In the genomic region with DNA sequence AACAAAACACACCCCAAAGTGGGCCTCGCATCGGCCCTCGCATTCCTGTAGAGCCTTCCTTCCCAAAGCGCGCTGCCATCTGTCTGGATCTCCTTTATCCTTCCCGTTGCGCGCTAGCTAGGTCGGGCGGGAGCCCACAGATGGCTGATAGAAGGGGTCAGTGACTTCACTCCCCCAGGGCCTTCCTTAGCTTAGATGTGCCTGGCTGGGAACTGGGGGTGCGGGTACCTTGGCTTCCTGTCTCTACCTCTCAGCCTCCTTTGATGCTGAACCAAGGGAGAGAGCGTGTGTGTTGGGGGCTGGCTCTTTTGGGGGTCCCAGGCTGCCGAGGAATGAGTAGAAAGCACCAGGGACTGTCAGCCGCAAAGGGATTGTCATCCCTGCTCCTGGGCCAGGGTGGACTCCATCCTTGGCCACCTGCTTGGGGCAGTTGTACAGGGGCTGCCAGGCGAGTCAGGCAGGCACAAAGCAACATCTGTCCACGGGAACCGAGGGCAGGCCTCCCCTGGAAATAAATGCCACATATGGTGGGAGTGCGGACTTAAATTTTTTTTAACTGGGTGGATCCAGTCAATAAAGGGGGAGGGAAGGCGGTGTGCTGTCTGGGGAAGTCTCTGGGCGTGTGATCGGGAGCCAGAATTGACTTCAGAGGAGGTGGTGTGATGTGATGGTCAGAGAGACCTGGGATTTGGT, we compare ENCODE assay signal across 8 cellular contexts. TPM values are rescaled to one million over a fixed set of nuclear protein-coding genes. Genes with fewer than 3 reads are reported as not detected.
DNase-seq lines count a peak whose midpoint lies in the region; ATAC-seq and TF ChIP-seq lines count a peak whose summit lies in the region.

No MANE protein-coding gene starts in this region.

- peak overlapping the region; percentile 89 for H3K27ac Mint-ChIP-seq in activated CD4-positive, alpha-beta T cell treated with anti-CD3 and anti-CD28 coated beads, Interleukin-2, amount 10 ng/mL, durations not matched to agents 7 days and 5 days
- H3K27ac Mint-ChIP-seq in activated naive CD4-positive, alpha-beta T cell treated with anti-CD3 and anti-CD28 coated beads, Interleukin-2, amount 50 U/mL, for 24 hours: peak overlapping the region; percentile 93

- ATAC-seq in GM18505 (IDR thresholded peaks at IDR 0.05; ENCODE audit: unreplicated experiment): no peak
- no peak for ATAC-seq in GM21576 (IDR thresholded peaks at IDR 0.05; ENCODE audit: unreplicated experiment)

- H3K9me3 Mint-ChIP-seq in activated CD4-positive, alpha-beta T cell treated with anti-CD3 and anti-CD28 coated beads, Interleukin-2, amount 10 ng/mL, durations not matched to agents 7 days and 5 days: no peaks in the 10 kb centered on the region
- no peaks in the 10 kb centered on the region for H3K9me3 Mint-ChIP-seq in activated naive CD4-positive, alpha-beta T cell treated with anti-CD3 and anti-CD28 coated beads, Interleukin-2, amount 50 U/mL, for 24 hours

- H3K4me1 ChIP-seq in stomach smooth muscle (ENCODE audit: control insufficient read depth, insufficient read depth, low read length): peaks cover 29% of the 10 kb centered on the region

- peak overlapping the region; percentile 98 for H3K4me3 Mint-ChIP-seq in activated CD4-positive, alpha-beta T cell treated with anti-CD3 and anti-CD28 coated beads, Interleukin-2, amount 10 ng/mL, durations not matched to agents 7 days and 5 days
- peak overlapping the region; percentile 89 for H3K4me3 Mint-ChIP-seq in activated naive CD4-positive, alpha-beta T cell treated with anti-CD3 and anti-CD28 coated beads, Interleukin-2, amount 50 U/mL, for 24 hours

- CTCF ChIA-PET in activated CD4-positive, alpha-beta T cell treated with anti-CD3 and anti-CD28 coated beads, Interleukin-2, amount 10 ng/mL, durations not matched to agents 7 days and 5 days (lab: Charles Lee): interaction anchor here (0.6 to 1.4 kb wide), 4 partner anchors 15 to 74 kb away, joined by 3 read pairs; no protein-coding TSS in a partner anchor

- peak overlapping the region; percentile 80 to 95 for H3K9ac ChIP-seq in stomach smooth muscle (ENCODE audit: low read length in 2 of 2)

- H3K9me3 ChIP-seq in iPS-18c (ENCODE audit: control insufficient read depth, insufficient read depth, low read length) (no peaks in the 10 kb centered on the region), stomach smooth muscle (ENCODE audit: control insufficient read depth in 2 of 2, low read length in 2 of 2) (no peaks in the 10 kb centered on the region)

- peaks cover 45% of the 10 kb centered on the region for H3K36me3 Mint-ChIP-seq in activated CD4-positive, alpha-beta T cell treated with anti-CD3 and anti-CD28 coated beads, Interleukin-2, amount 10 ng/mL, durations not matched to agents 7 days and 5 days (ENCODE audit: low read depth)
- H3K36me3 Mint-ChIP-seq in activated naive CD4-positive, alpha-beta T cell treated with anti-CD3 and anti-CD28 coated beads, Interleukin-2, amount 50 U/mL, for 24 hours: peaks cover 5% of the 10 kb centered on the region

- H3K27me3 Mint-ChIP-seq in activated CD4-positive, alpha-beta T cell treated with anti-CD3 and anti-CD28 coated beads, Interleukin-2, amount 10 ng/mL, durations not matched to agents 7 days and 5 days: peaks cover 13% of the 10 kb centered on the region
- H3K27me3 Mint-ChIP-seq in activated naive CD4-positive, alpha-beta T cell treated with anti-CD3 and anti-CD28 coated beads, Interleukin-2, amount 50 U/mL, for 24 hours: no peaks in the 10 kb centered on the region

- DNase-seq in activated CD4-positive, alpha-beta T cell treated with anti-CD3 and anti-CD28 coated beads, Interleukin-2, amount 10 ng/mL, durations not matched to agents 7 days and 5 days: peak; percentile 13
- no peak for DNase-seq in activated CD4-positive, alpha-beta T cell treated with anti-CD3 and anti-CD28 coated beads for 1 hour
- DNase-seq in NCI-H446 (lab: John Stamatoyannopoulos, UW): no peak

- POLR2A ChIA-PET in activated CD4-positive, alpha-beta T cell treated with anti-CD3 and anti-CD28 coated beads, Interleukin-2, amount 10 ng/mL, durations not matched to agents 7 days and 5 days (lab: Charles Lee): no interaction called here

- no peak for TF ChIP-seq POLR2A in GM18505 (IDR thresholded peaks at IDR 0.05; ENCODE audit: borderline replicate concordance, extremely low read depth, insufficient read depth, insufficient read length)

- H3K36me3 ChIP-seq in stomach smooth muscle (ENCODE audit: control insufficient read depth in 2 of 2, insufficient read depth in 2 of 2, low read length in 2 of 2): peaks cover 0 to 6% of the 10 kb centered on the region in 2 donors

- H3K4me3 ChIP-seq in iPS-18c (ENCODE audit: insufficient read depth, low read depth, low read length): peak overlapping the region; percentile 81
- peak overlapping the region; percentile 89 to 94 for H3K4me3 ChIP-seq in stomach smooth muscle (ENCODE audit: low read length in 2 of 2)

- no peaks in the 10 kb centered on the region for H3K27me3 ChIP-seq in stomach smooth muscle (ENCODE audit: control insufficient read depth in 1 of 2, insufficient read depth in 2 of 2, low read length in 2 of 2)

- peak overlapping the region; percentile 73 for H3K27ac ChIP-seq in stomach smooth muscle (ENCODE audit: low read length)

- H3K4me1 Mint-ChIP-seq in activated CD4-positive, alpha-beta T cell treated with anti-CD3 and anti-CD28 coated beads, Interleukin-2, amount 10 ng/mL, durations not matched to agents 7 days and 5 days: peaks cover 61% of the 10 kb centered on the region
- H3K4me1 Mint-ChIP-seq in activated naive CD4-positive, alpha-beta T cell treated with anti-CD3 and anti-CD28 coated beads, Interleukin-2, amount 50 U/mL, for 24 hours: peaks cover 70% of the 10 kb centered on the region

RNA-seq across cellular contexts. Expression of gene SMAD3, which starts 1.9 kb away (rescaled TPM):
- total RNA-seq in activated CD4-positive, alpha-beta T cell treated with anti-CD3 and anti-CD28 coated beads, Interleukin-2, amount 10 ng/mL, durations not matched to agents 7 days and 5 days: 10 to 100 TPM; 81.6 to 83.9 TPM
